Comparison of ENCODE assay signal across 29 cellular contexts in genomic region chrY:7821295-7822035, GRCh38.
DNase-seq lines count a peak whose midpoint lies in the region; ATAC-seq and TF ChIP-seq lines count a peak whose summit lies in the region.
"Had no signal": no experiment of that assay in that cellular context is flagged by ENCODE, and none has a peak within 500 bp of the region (broad histone marks: within the 10 kb centered on the region; RNA-seq: fewer than 3 reads in every experiment).

No MANE protein-coding gene starts in this region.

- TF ChIP-seq CTCF in foreskin fibroblast (IDR thresholded peaks at IDR 0.05; ENCODE audit: low read depth, low read length) (no peak), left lung (IDR thresholded peaks at IDR 0.05) (no peak)

- H3K4me1 ChIP-seq in left lung = no peaks in the 10 kb centered on the region
- H3K4me1 ChIP-seq: body of pancreas, stomach, thyroid gland, vagina had no signal

- H3K4me3 ChIP-seq in foreskin fibroblast (ENCODE audit: low read depth in 1 of 2, low read length in 2 of 2) = no peak overlapping the region
- no peak overlapping the region for H3K4me3 ChIP-seq in left lung
- H3K4me3 ChIP-seq: body of pancreas, stomach, thyroid gland, vagina had no signal

- DNase-seq in AG20443 (ENCODE audit: low spot score) (peak; percentile 10), GM03348 (ENCODE audit: low spot score) (peak; percentile 13), foreskin fibroblast (peak; percentile 64 to 78), left lung (no peak), DMS153 treated with DMSO at 0.1 percent for 48 hours (lab: John Stamatoyannopoulos, UW; ENCODE audit: unreplicated experiment) (no peak), NCI-H2029 treated with DMSO at 0.1 percent for 48 hours (lab: John Stamatoyannopoulos, UW) (no peak), DMS53 (lab: John Stamatoyannopoulos, UW) (no peak)
- DNase-seq: activated CD8-positive, alpha-beta memory T cell treated with anti-CD3 and anti-CD28 coated beads for 24 hours; activated effector memory CD4-positive, alpha-beta T cell treated with anti-CD3 and anti-CD28 coated beads, Interleukin-2, amount 50 U/mL, for 16 hours; body of pancreas; CD4-positive, alpha-beta memory T cell; DMS 273 treated with DMSO at 0.1 percent for 48 hours; foreskin keratinocyte; GDM1; hippocampal formation; left colon; NCI-H1417; NCI-H2107; NCI-H774; RPMI8226; stomach; T-helper 1 cell; thyroid gland had no signal

- peak; percentile 35 for ATAC-seq in activated T-helper 17 cell treated with anti-CD3 and anti-CD28 coated beads, Interleukin-2, amount 50 U/mL, for 72 hours (replicated peaks)
- ATAC-seq in left lung = no peak
- ATAC-seq: activated CD4-positive, CD25-positive, alpha-beta regulatory T cell treated with anti-CD3 and anti-CD28 coated beads, Interleukin-2, amount 50 U/mL, for 24 hours; body of pancreas; foreskin keratinocyte; left colon had no signal

- no peaks in the 10 kb centered on the region for H3K36me3 Mint-ChIP-seq in activated T-helper 17 cell treated with anti-CD3 and anti-CD28 coated beads, Interleukin-2, amount 50 U/mL, for 72 hours (ENCODE audit: low read depth)
- H3K36me3 Mint-ChIP-seq: CD4-positive, alpha-beta memory T cell; memory B cell had no signal

- no peaks in the 10 kb centered on the region for H3K27me3 ChIP-seq in left lung
- H3K27me3 ChIP-seq: body of pancreas, foreskin keratinocyte, stomach, thyroid gland, vagina had no signal

- H3K4me1 Mint-ChIP-seq in activated T-helper 17 cell treated with anti-CD3 and anti-CD28 coated beads, Interleukin-2, amount 50 U/mL, for 72 hours = no peaks in the 10 kb centered on the region
- H3K4me1 Mint-ChIP-seq: CD4-positive, alpha-beta memory T cell; memory B cell had no signal

- intact Hi-C loops in left lung (cut with DNase I) = no loop called here

- no peaks in the 10 kb centered on the region for H3K36me3 ChIP-seq in left lung
- H3K36me3 ChIP-seq: stomach, thyroid gland, vagina had no signal

- H3K27ac Mint-ChIP-seq in activated T-helper 17 cell treated with anti-CD3 and anti-CD28 coated beads, Interleukin-2, amount 50 U/mL, for 72 hours = peak overlapping the region; percentile 30
- H3K27ac Mint-ChIP-seq: CD4-positive, alpha-beta memory T cell; memory B cell; progenitor cell of endocrine pancreas had no signal

- H3K27me3 Mint-ChIP-seq in activated T-helper 17 cell treated with anti-CD3 and anti-CD28 coated beads, Interleukin-2, amount 50 U/mL, for 72 hours = no peaks in the 10 kb centered on the region
- H3K27me3 Mint-ChIP-seq: CD4-positive, alpha-beta memory T cell; memory B cell; progenitor cell of endocrine pancreas had no signal

- H3K4me3 Mint-ChIP-seq in activated T-helper 17 cell treated with anti-CD3 and anti-CD28 coated beads, Interleukin-2, amount 50 U/mL, for 72 hours = no peak overlapping the region
- H3K4me3 Mint-ChIP-seq: CD4-positive, alpha-beta memory T cell; memory B cell had no signal

- H3K9me3 ChIP-seq in left lung = no peaks in the 10 kb centered on the region
- H3K9me3 ChIP-seq: body of pancreas, stomach, thyroid gland, vagina had no signal

- no peak overlapping the region for H3K27ac ChIP-seq in left lung
- H3K27ac ChIP-seq: body of pancreas, foreskin keratinocyte, KMS-11, stomach, thyroid gland, vagina had no signal

- no peaks in the 10 kb centered on the region for H3K9me3 Mint-ChIP-seq in activated T-helper 17 cell treated with anti-CD3 and anti-CD28 coated beads, Interleukin-2, amount 50 U/mL, for 72 hours
- H3K9me3 Mint-ChIP-seq: CD4-positive, alpha-beta memory T cell; memory B cell had no signal

Comparison
In these comparisons a context has a peak if more than half of its experiments do, and no peak if none do; other contexts are left out.
1. DNase-seq: peak in AG20443 (single experiment), GM03348 (single experiment) and foreskin fibroblast (2 of 2); none in left lung (0 of 2), DMS153 treated with DMSO at 0.1 percent for 48 hours (single experiment), NCI-H2029 treated with DMSO at 0.1 percent for 48 hours (single experiment) and DMS53 (single experiment).